ENCODE assay signal across 24 cellular contexts in genomic region chr5:67152400-67152799, GRCh38. TPM values are rescaled to one million over a fixed set of nuclear protein-coding genes. Genes with fewer than 3 reads are reported as not detected.
"Had no signal": no experiment of that assay in that cellular context is flagged by ENCODE, and none has a peak within 500 bp of the region (broad histone marks: within the 10 kb centered on the region; RNA-seq: fewer than 3 reads in every experiment).

No MANE protein-coding gene starts in this region.

- DNase-seq: naive thymus-derived CD4-positive, alpha-beta T cell; natural killer cell; occipital lobe; pancreas; psoas muscle; right cardiac atrium; right lobe of liver; sigmoid colon; small intestine; stimulated activated CD4-positive, alpha-beta T cell treated with anti-CD3 and anti-CD28 coated beads, Interleukin-15, amount 100 ng/mL, for 24 hours; stimulated activated CD4-positive, alpha-beta T cell treated with anti-CD3 and anti-CD28 coated beads, Interleukin-2, amount 100 ng/mL, for 24 hours; stimulated activated CD4-positive, alpha-beta T cell treated with anti-CD3 and anti-CD28 coated beads, Interleukin-2, amount 100 ng/mL, for 48 hours; stimulated activated CD4-positive, alpha-beta T cell treated with anti-CD3 and anti-CD28 coated beads, Interleukin-4, amount 100 ng/mL, for 4 hours; stimulated activated CD8-positive, alpha-beta memory T cell treated with anti-CD3 and anti-CD28 coated beads, Interleukin-4, amount 100 ng/mL, for 48 hours; stimulated activated naive B cell treated with anti-CD40 and anti-IgM and Interleukin-4, amounts not matched to agents 10 μg/mL and 1 μg/mL and 100 μg/mL, for 72 hours; stimulated activated naive CD4-positive, alpha-beta T cell treated with Interleukin-2 at 50 U/mL for 16 hours; stomach; thyroid gland; trophoblast cell; upper lobe of left lung had no signal

- ATAC-seq: naive thymus-derived CD4-positive, alpha-beta T cell; natural killer cell; pancreas; psoas muscle; right cardiac atrium; right lobe of liver; stimulated activated naive B cell treated with anti-CD40 and anti-IgM and Interleukin-4, amounts not matched to agents 10 μg/mL and 1 μg/mL and 100 μg/mL, for 72 hours had no signal

RNA-seq across cellular contexts. Expression of gene CD180, which starts 44.2 kb away (rescaled TPM):
- total RNA-seq: osteoblast, progenitor cell of endocrine pancreas, renal cortical epithelial cell had no signal
- polyA plus RNA-seq: neural cell had no signal
